ENCODE assay signal across 8 cellular contexts in the genomic region with DNA sequence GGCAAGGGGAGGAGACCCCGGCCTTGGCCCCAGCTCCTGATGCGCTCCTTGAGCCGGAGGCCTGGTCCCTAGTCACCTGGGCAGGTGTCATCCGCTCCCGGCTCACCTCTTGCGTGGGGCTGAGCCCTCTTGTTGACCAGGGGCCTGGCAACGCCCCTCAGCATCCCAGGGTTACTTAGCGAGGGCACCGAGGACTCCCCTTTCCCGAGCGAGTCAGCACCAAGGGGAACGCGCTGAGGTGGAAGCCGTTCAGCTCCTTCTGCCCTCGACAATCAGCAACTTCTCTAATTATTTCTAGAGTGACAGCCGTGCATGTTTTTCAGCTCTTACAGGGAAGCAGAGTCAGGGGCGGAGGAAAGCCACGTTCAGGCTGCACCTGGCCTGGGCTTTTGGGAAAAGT. TPM values are rescaled to one million over a fixed set of nuclear protein-coding genes. Genes with fewer than 3 reads are reported as not detected.
DNase-seq lines count a peak whose midpoint lies in the region; ATAC-seq and TF ChIP-seq lines count a peak whose summit lies in the region.

No MANE protein-coding gene starts in this region.

- in situ Hi-C loops in GM13976 (cut with MboI; ENCODE audit: low sequenced_read_pairs, unreplicated experiment), result loop anchor here (10.0 kb wide), 1 partner anchor 284 kb away; no protein-coding TSS in a partner anchor

- peaks cover 33% of the 10 kb centered on the region for H3K27me3 Mint-ChIP-seq in T-helper 2 cell treated with Interferon-gamma antibody and Interleukin-4, amounts not matched to agents 5 μg/mL and 100 μg/mL, for 36 hours (ENCODE audit: low read depth)
- H3K27me3 Mint-ChIP-seq in activated CD4-positive, alpha-beta memory T cell treated with anti-CD3 and anti-CD28 coated beads for 36 hours, result peaks cover 22% of the 10 kb centered on the region

- TF ChIP-seq CTCF in GM13976 (IDR thresholded peaks at IDR 0.05; ENCODE audit: borderline replicate concordance, control extremely low read depth, extremely low read depth, insufficient read depth, missing control alignments), result no peak

- peak overlapping the region; percentile 56 for H3K4me3 ChIP-seq in iPS-18c (ENCODE audit: insufficient read depth, low read depth, low read length)

- no peak for ATAC-seq in GM19397 (IDR thresholded peaks at IDR 0.05; ENCODE audit: unreplicated experiment)

- no peak overlapping the region for H3K27ac Mint-ChIP-seq in T-helper 2 cell treated with Interferon-gamma antibody and Interleukin-4, amounts not matched to agents 5 μg/mL and 100 μg/mL, for 36 hours
- H3K27ac Mint-ChIP-seq in activated CD4-positive, alpha-beta memory T cell treated with anti-CD3 and anti-CD28 coated beads for 36 hours, result no peak overlapping the region

- peaks cover 4% of the 10 kb centered on the region for H3K9me3 Mint-ChIP-seq in T-helper 2 cell treated with Interferon-gamma antibody and Interleukin-4, amounts not matched to agents 5 μg/mL and 100 μg/mL, for 36 hours
- no peaks in the 10 kb centered on the region for H3K9me3 Mint-ChIP-seq in activated CD4-positive, alpha-beta memory T cell treated with anti-CD3 and anti-CD28 coated beads for 36 hours

- H3K4me1 Mint-ChIP-seq in T-helper 2 cell treated with Interferon-gamma antibody and Interleukin-4, amounts not matched to agents 5 μg/mL and 100 μg/mL, for 36 hours (ENCODE audit: low read depth), result peaks cover 17% of the 10 kb centered on the region
- H3K4me1 Mint-ChIP-seq in activated CD4-positive, alpha-beta memory T cell treated with anti-CD3 and anti-CD28 coated beads for 36 hours (ENCODE audit: low read depth), result peaks cover 12% of the 10 kb centered on the region

- POLR2A ChIA-PET in activated CD4-positive, alpha-beta memory T cell treated with anti-CD3 and anti-CD28 coated beads for 36 hours (lab: Charles Lee), result no interaction called here

- intact Hi-C loops in activated CD4-positive, alpha-beta memory T cell treated with anti-CD3 and anti-CD28 coated beads for 36 hours (cut with micrococcal nuclease), result loop anchor here (1.0 kb wide), 1 partner anchor 292 kb away; a partner anchor contains a TSS

- DNase-seq in T-helper 2 cell treated with Interferon-gamma antibody and Interleukin-4, amounts not matched to agents 5 μg/mL and 100 μg/mL, for 36 hours (ENCODE audit: low spot score), result no peak
- DNase-seq in T-helper 2 cell, result no peak
- DNase-seq in activated CD4-positive, alpha-beta memory T cell treated with anti-CD3 and anti-CD28 coated beads for 36 hours, result peak; percentile 14
- peak in 1 of 49 donors; percentile 83 for DNase-seq in substantia nigra (lab: John Stamatoyannopoulos, UW)
- no peak for DNase-seq in GM13976 (ENCODE audit: low spot score)
- no peak for DNase-seq in NCI-H2107 (lab: John Stamatoyannopoulos, UW)

- CTCF ChIA-PET in activated CD4-positive, alpha-beta memory T cell treated with anti-CD3 and anti-CD28 coated beads for 36 hours (lab: Charles Lee), result interaction anchor here (1.1 to 6.9 kb wide), 4 partner anchors 31 to 304 kb away, joined by 3 to 131 read pairs (median 9); no protein-coding TSS in a partner anchor

- no peaks in the 10 kb centered on the region for H3K9me3 ChIP-seq in iPS-18c (ENCODE audit: control insufficient read depth, insufficient read depth, low read length)

- H3K4me3 Mint-ChIP-seq in T-helper 2 cell treated with Interferon-gamma antibody and Interleukin-4, amounts not matched to agents 5 μg/mL and 100 μg/mL, for 36 hours, result peak overlapping the region; percentile 64
- peak overlapping the region; percentile 57 for H3K4me3 Mint-ChIP-seq in activated CD4-positive, alpha-beta memory T cell treated with anti-CD3 and anti-CD28 coated beads for 36 hours

- no peaks in the 10 kb centered on the region for H3K36me3 Mint-ChIP-seq in T-helper 2 cell treated with Interferon-gamma antibody and Interleukin-4, amounts not matched to agents 5 μg/mL and 100 μg/mL, for 36 hours (ENCODE audit: low read depth)
- no peaks in the 10 kb centered on the region for H3K36me3 Mint-ChIP-seq in activated CD4-positive, alpha-beta memory T cell treated with anti-CD3 and anti-CD28 coated beads for 36 hours

- peak overlapping the region; percentile 71 for H3K27ac ChIP-seq in substantia nigra (ENCODE audit: low read depth, low read length, poor library complexity, severe bottlenecking)

RNA-seq across cellular contexts. Expression of a gene that starts 0.5 kb away (rescaled TPM):
- under 1 TPM; 0.77 to 0.95 TPM for total RNA-seq in activated CD4-positive, alpha-beta memory T cell treated with anti-CD3 and anti-CD28 coated beads for 36 hours
